In the genomic region with DNA sequence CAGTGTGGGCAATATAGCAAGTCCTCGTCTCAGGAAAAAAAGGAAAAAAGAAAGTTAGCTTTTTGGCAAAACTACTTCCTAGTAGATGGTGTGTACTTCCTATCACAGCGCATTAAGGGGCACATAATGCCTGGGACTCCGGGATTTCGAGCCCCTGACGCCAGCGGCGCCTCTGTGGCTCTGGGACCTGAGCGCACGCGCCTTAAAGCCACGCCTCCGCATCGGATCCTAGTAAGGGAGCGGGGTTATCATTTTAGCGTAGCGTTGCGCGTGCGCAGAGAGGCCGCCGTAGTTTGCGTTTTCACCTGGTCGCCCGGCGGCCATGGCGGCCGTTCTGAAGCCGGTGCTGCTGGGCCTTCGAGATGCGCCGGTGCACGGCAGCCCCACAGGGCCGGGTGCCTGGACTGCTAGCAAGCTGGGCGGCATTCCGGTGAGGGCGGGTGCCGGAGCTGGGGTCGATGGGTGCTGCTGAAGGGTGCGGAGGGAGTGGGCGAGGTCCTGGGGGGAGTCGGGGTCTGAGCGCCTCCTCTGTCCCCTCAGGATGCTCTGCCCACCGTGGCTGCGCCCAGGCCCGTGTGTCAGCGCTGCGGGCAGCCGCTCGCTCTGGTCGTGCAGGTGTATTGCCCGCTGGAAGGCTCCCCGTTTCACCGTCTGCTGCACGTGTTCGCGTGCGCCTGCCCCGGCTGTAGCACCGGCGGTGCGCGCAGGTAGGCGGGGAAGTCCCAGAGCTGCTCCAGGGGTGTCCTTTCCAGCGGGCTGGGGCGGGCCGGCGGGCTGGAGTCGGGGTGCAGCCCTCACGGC, we compare ENCODE assay signal across 8 cellular contexts. TPM values are rescaled to one million over a fixed set of nuclear protein-coding genes. Genes with fewer than 3 reads are reported as not detected.
DNase-seq lines count a peak whose midpoint lies in the region; ATAC-seq, FAIRE-seq and TF ChIP-seq lines count a peak whose summit lies in the region.

TSS of gene PDCD2L (plus strand) at position 291 of the 801 bp plus-strand sequence. CDS start at position 323, 32 bp downstream.

- DNase-seq in EH (ENCODE audit: low read depth) (peak; percentile 90), H54 (ENCODE audit: insufficient read length, low spot score) (peak; percentile 98), RWPE2 (ENCODE audit: low spot score) (peak; percentile 89), fibroblast of the conjunctiva (ENCODE audit: low read depth) (peak; percentile 72)
- DNase-seq in activated T-helper 2 cell treated with anti-CD3 and anti-CD28 coated beads, Interferon-gamma antibody, Interleukin-2, Interleukin-4, amounts not matched to agents 10 μg/mL and 5 μg/mL and 100 μg/mL, durations not matched to agents 14 hours and 24 hours and 36 hours (ENCODE audit: low spot score): peak; percentile 88
- DNase-seq in stimulated activated naive CD8-positive, alpha-beta T cell treated with anti-CD3 and anti-CD28 coated beads, Interleukin-15, amount 100 ng/mL, for 72 hours: peak; percentile 88 to 91

- H3K4me3 Mint-ChIP-seq in activated T-helper 2 cell treated with anti-CD3 and anti-CD28 coated beads, Interferon-gamma antibody, Interleukin-2, Interleukin-4, amounts not matched to agents 10 μg/mL and 5 μg/mL and 100 μg/mL, durations not matched to agents 14 hours and 24 hours and 36 hours (ENCODE audit: low read depth): peak within 1 kb of the TSS; percentile 92
- peak within 1 kb of the TSS; percentile 95 to 99 for H3K4me3 Mint-ChIP-seq in stimulated activated naive CD8-positive, alpha-beta T cell treated with anti-CD3 and anti-CD28 coated beads, Interleukin-15, amount 100 ng/mL, for 72 hours

- H3K36me3 ChIP-seq in Loucy (ENCODE audit: insufficient read depth, low read length) (peaks cover 21% of the 10 kb centered on the region; the same call in 1 of the 2 replicates), RWPE2 (ENCODE audit: low read depth) (peaks cover 23% of the 10 kb centered on the region), neural cell (ENCODE audit: insufficient read depth, low read length) (no peaks in the 10 kb centered on the region)

- H3K27me3 Mint-ChIP-seq in activated T-helper 2 cell treated with anti-CD3 and anti-CD28 coated beads, Interferon-gamma antibody, Interleukin-2, Interleukin-4, amounts not matched to agents 10 μg/mL and 5 μg/mL and 100 μg/mL, durations not matched to agents 14 hours and 24 hours and 36 hours (ENCODE audit: low read depth): no peaks in the 10 kb centered on the region
- no peaks in the 10 kb centered on the region for H3K27me3 Mint-ChIP-seq in stimulated activated naive CD8-positive, alpha-beta T cell treated with anti-CD3 and anti-CD28 coated beads, Interleukin-15, amount 100 ng/mL, for 72 hours

- no peak for TF ChIP-seq RAD21 in neural cell (conservative IDR thresholded peaks at IDR 0.05)

- peak; percentile 90 for ATAC-seq in RWPE2 (ENCODE audit: low read depth)
- ATAC-seq in stimulated activated naive CD8-positive, alpha-beta T cell treated with anti-CD3 and anti-CD28 coated beads, Interleukin-15, amount 100 ng/mL, for 72 hours: peak; percentile 97

- TF ChIP-seq CTCF in Loucy (conservative IDR thresholded peaks at IDR 0.05; ENCODE audit: low read length) (no peak), RWPE2 (IDR thresholded peaks at IDR 0.05; ENCODE audit: poor library complexity, severe bottlenecking) (no peak), neural cell (IDR thresholded peaks at IDR 0.05; ENCODE audit: poor library complexity, severe bottlenecking) (peak; percentile 16)

- intact Hi-C loops in activated T-helper 2 cell treated with anti-CD3 and anti-CD28 coated beads, Interferon-gamma antibody, Interleukin-2, Interleukin-4, amounts not matched to agents 10 μg/mL and 5 μg/mL and 100 μg/mL, durations not matched to agents 14 hours and 24 hours and 36 hours (cut with micrococcal nuclease): loop anchor here (1.0 kb wide), 1 partner anchor 26 kb away; no protein-coding TSS in a partner anchor

- H3K4me2 ChIP-seq in Loucy (ENCODE audit: low read depth, low read length, poor library complexity, severe bottlenecking) (peak within 1 kb of the TSS; percentile 74), neural cell (ENCODE audit: low read length) (peak within 1 kb of the TSS; percentile 70)

- FAIRE-seq in H54 (lab: Jason Lieb, UNC): peak; percentile 72

- H3K9ac ChIP-seq in Loucy (ENCODE audit: low read depth, low read length, poor library complexity, severe bottlenecking): peak within 1 kb of the TSS; percentile 75
- peak within 1 kb of the TSS; percentile 88 for H3K9ac ChIP-seq in neural cell (ENCODE audit: low read length)

- no peaks in the 10 kb centered on the region for H4K20me1 ChIP-seq in Loucy (ENCODE audit: insufficient read depth, low read length, poor library complexity, severe bottlenecking)
- H4K20me1 ChIP-seq in neural cell (ENCODE audit: insufficient read depth): no peaks in the 10 kb centered on the region

- H3K4me1 Mint-ChIP-seq in activated T-helper 2 cell treated with anti-CD3 and anti-CD28 coated beads, Interferon-gamma antibody, Interleukin-2, Interleukin-4, amounts not matched to agents 10 μg/mL and 5 μg/mL and 100 μg/mL, durations not matched to agents 14 hours and 24 hours and 36 hours (ENCODE audit: low read depth): peaks cover 6% of the 10 kb centered on the region
- H3K4me1 Mint-ChIP-seq in stimulated activated naive CD8-positive, alpha-beta T cell treated with anti-CD3 and anti-CD28 coated beads, Interleukin-15, amount 100 ng/mL, for 72 hours: peaks cover 52% of the 10 kb centered on the region

- H2AFZ ChIP-seq in Loucy (ENCODE audit: low read length): peak within 1 kb of the TSS; percentile 96
- H2AFZ ChIP-seq in neural cell (ENCODE audit: low read depth, low read length): peak within 1 kb of the TSS; percentile 91

- H3K9me3 Mint-ChIP-seq in activated T-helper 2 cell treated with anti-CD3 and anti-CD28 coated beads, Interferon-gamma antibody, Interleukin-2, Interleukin-4, amounts not matched to agents 10 μg/mL and 5 μg/mL and 100 μg/mL, durations not matched to agents 14 hours and 24 hours and 36 hours: no peaks in the 10 kb centered on the region
- no peaks in the 10 kb centered on the region for H3K9me3 Mint-ChIP-seq in stimulated activated naive CD8-positive, alpha-beta T cell treated with anti-CD3 and anti-CD28 coated beads, Interleukin-15, amount 100 ng/mL, for 72 hours

- H3K4me3 ChIP-seq in Loucy (ENCODE audit: low read length, poor library complexity, severe bottlenecking): peak within 1 kb of the TSS; percentile 78
- peak within 1 kb of the TSS; percentile 95 for H3K4me3 ChIP-seq in RWPE2 (ENCODE audit: severe bottlenecking)
- H3K4me3 ChIP-seq in neural cell (ENCODE audit: low read length): peak within 1 kb of the TSS; percentile 100

- no peaks in the 10 kb centered on the region for H3K9me2 ChIP-seq in Loucy (replicated peaks; ENCODE audit: low read depth, low read length)
- no peaks in the 10 kb centered on the region for H3K9me2 ChIP-seq in neural cell (ENCODE audit: insufficient read depth, low read length)

- H3K27me3 ChIP-seq in Loucy (ENCODE audit: insufficient read depth, low read length, poor library complexity, severe bottlenecking): no peaks in the 10 kb centered on the region
- H3K27me3 ChIP-seq in RWPE2 (ENCODE audit: insufficient read depth, poor library complexity, severe bottlenecking): no peaks in the 10 kb centered on the region
- no peaks in the 10 kb centered on the region for H3K27me3 ChIP-seq in neural cell (ENCODE audit: insufficient read depth, low read depth, low read length)

- peak; percentile 82 for TF ChIP-seq POLR2A in H54 (IDR thresholded peaks at IDR 0.05; ENCODE audit: low read depth, low read length)

- TF ChIP-seq EP300 in neural cell (conservative IDR thresholded peaks at IDR 0.05; ENCODE audit: poor library complexity, severe bottlenecking): peak; percentile 42

- H3K27ac Mint-ChIP-seq in activated T-helper 2 cell treated with anti-CD3 and anti-CD28 coated beads, Interferon-gamma antibody, Interleukin-2, Interleukin-4, amounts not matched to agents 10 μg/mL and 5 μg/mL and 100 μg/mL, durations not matched to agents 14 hours and 24 hours and 36 hours: peak within 1 kb of the TSS; percentile 79
- H3K27ac Mint-ChIP-seq in stimulated activated naive CD8-positive, alpha-beta T cell treated with anti-CD3 and anti-CD28 coated beads, Interleukin-15, amount 100 ng/mL, for 72 hours: peak within 1 kb of the TSS; percentile 94 to 98

- H3F3A ChIP-seq in Loucy (ENCODE audit: low read depth) (no peaks in the 10 kb centered on the region), neural cell (ENCODE audit: insufficient read depth, low read length, poor library complexity, severe bottlenecking) (no peaks in the 10 kb centered on the region)

- H3K27ac ChIP-seq in RWPE2 (ENCODE audit: poor library complexity, severe bottlenecking): peak within 1 kb of the TSS; percentile 16
- H3K27ac ChIP-seq in neural cell (ENCODE audit: low read length): peak within 1 kb of the TSS; percentile 78

- H3K9me3 ChIP-seq in Loucy (ENCODE audit: insufficient read depth, low read depth, low read length) (no peaks in the 10 kb centered on the region), RWPE2 (ENCODE audit: severe bottlenecking) (no peaks in the 10 kb centered on the region), neural cell (ENCODE audit: low read length) (no peaks in the 10 kb centered on the region)

- H3K79me2 ChIP-seq in Loucy (ENCODE audit: insufficient read depth, low read length) (peaks cover 14% of the 10 kb centered on the region; the same call in 1 of the 2 replicates), neural cell (replicated peaks; ENCODE audit: insufficient read depth, low read length) (peaks cover 9% of the 10 kb centered on the region)

- peaks cover 5% of the 10 kb centered on the region for H3K4me1 ChIP-seq in Loucy (ENCODE audit: insufficient read depth, low read length, poor library complexity, severe bottlenecking)
- H3K4me1 ChIP-seq in RWPE2 (ENCODE audit: insufficient read depth, poor library complexity, severe bottlenecking): no peaks in the 10 kb centered on the region

- peaks cover 38% of the 10 kb centered on the region for H3K36me3 Mint-ChIP-seq in activated T-helper 2 cell treated with anti-CD3 and anti-CD28 coated beads, Interferon-gamma antibody, Interleukin-2, Interleukin-4, amounts not matched to agents 10 μg/mL and 5 μg/mL and 100 μg/mL, durations not matched to agents 14 hours and 24 hours and 36 hours (ENCODE audit: low read depth)

RNA-seq across cellular contexts. Expression of gene PDCD2L, which starts in this region (rescaled TPM):
- 36.7 and 40.3 TPM in 2 replicates for total RNA-seq in activated T-helper 2 cell treated with anti-CD3 and anti-CD28 coated beads, Interferon-gamma antibody, Interleukin-2, Interleukin-4, amounts not matched to agents 10 μg/mL and 5 μg/mL and 100 μg/mL, durations not matched to agents 14 hours and 24 hours and 36 hours
- 47.5 and 75.2 TPM in 2 replicates for polyA plus RNA-seq in neural cell
- 19.7 and 23.5 TPM in 2 replicates for polyA minus RNA-seq in neural cell

Comparison
In these comparisons a context has a peak if more than half of its experiments do, and no peak if none do; other contexts are left out.
1. Peak in every context shown above with its lines: DNase-seq, ATAC-seq, H3K4me3 ChIP-seq and H3K27ac ChIP-seq.